Comparison of ENCODE assay signal across 15 cellular contexts in the genomic region with DNA sequence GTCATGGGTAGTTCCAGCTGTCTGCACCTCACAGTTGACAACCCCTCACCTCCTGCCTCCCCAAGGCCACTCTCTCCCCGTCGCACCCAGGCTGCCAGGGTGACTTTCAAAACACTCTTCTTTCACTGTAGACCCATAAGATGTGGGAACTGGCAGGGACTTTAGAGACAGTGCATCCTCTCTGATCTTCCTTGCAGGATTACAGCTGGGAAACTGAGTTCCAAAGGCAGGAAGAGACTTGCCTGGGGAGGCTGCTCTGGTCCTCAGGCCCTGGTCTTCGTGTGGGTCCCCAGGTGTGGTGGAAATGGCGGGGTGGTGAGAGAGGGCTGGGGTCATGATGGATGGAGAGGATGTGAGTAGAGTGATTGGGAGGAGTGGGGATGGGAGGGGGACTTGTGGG. TPM values are rescaled to one million over a fixed set of nuclear protein-coding genes. Genes with fewer than 3 reads are reported as not detected.
DNase-seq lines count a peak whose midpoint lies in the region; ATAC-seq and TF ChIP-seq lines count a peak whose summit lies in the region.
"Had no signal": no experiment of that assay in that cellular context is flagged by ENCODE, and none has a peak within 500 bp of the region (broad histone marks: within the 10 kb centered on the region; RNA-seq: fewer than 3 reads in every experiment).

No MANE protein-coding gene starts in this region.

- H2BK12ac ChIP-seq in neuronal stem cell (ENCODE audit: low read length) = no peak overlapping the region

- no peaks in the 10 kb centered on the region for H3K9me1 ChIP-seq in IMR-90 (ENCODE audit: insufficient read depth, low read length)

- H3K36me3 Mint-ChIP-seq in Caco-2 (ENCODE audit: insufficient read depth, unreplicated experiment) (peaks cover 36% of the 10 kb centered on the region), type B pancreatic cell (no peaks in the 10 kb centered on the region)

- no peak overlapping the region for H3K56ac ChIP-seq in IMR-90 (ENCODE audit: extremely low read depth, insufficient read depth, low read length)

- CTCF ChIA-PET in Caco-2 (lab: Charles Lee) (no interaction called here), IMR-90 (lab: Yijun Ruan, JAX) (no interaction called here)

- H3K9me3 ChIP-seq in Caco-2 = peaks cover 21% of the 10 kb centered on the region
- H3K9me3 ChIP-seq in IMR-90 (ENCODE audit: control insufficient read depth, insufficient read depth, low read length) = no peaks in the 10 kb centered on the region
- H3K9me3 ChIP-seq in neuronal stem cell (replicated peaks in 1 of 2; ENCODE audit: control insufficient read depth in 2 of 2, insufficient read depth in 1 of 2, low read depth in 1 of 2, low read length in 2 of 2) = peaks cover 5 to 14% of the 10 kb centered on the region in 2 donors

- H2AK9ac ChIP-seq in IMR-90 (replicated peaks; ENCODE audit: low read depth, low read length, poor library complexity) = peak overlapping the region; percentile 70

- H2BK5ac ChIP-seq in IMR-90 (ENCODE audit: low read depth, low read length, poor library complexity, severe bottlenecking) (no peak overlapping the region), neuronal stem cell (ENCODE audit: low read length) (no peak overlapping the region)

- H3K4me3 ChIP-seq in Caco-2 (ENCODE audit: low read depth, low read length) (no peak overlapping the region), IMR-90 (ENCODE audit: insufficient read depth, low read depth, low read length) (no peak overlapping the region), neuronal stem cell (ENCODE audit: low read length in 2 of 2) (peak overlapping the region in 1 of 2 donors; percentile 12)
- H3K4me3 ChIP-seq: GM12878, GM23338 had no signal

- H3K27me3 Mint-ChIP-seq in Caco-2 (ENCODE audit: insufficient read depth, unreplicated experiment) (no peaks in the 10 kb centered on the region), type B pancreatic cell (peaks cover 3% of the 10 kb centered on the region)

- POLR2A ChIA-PET in Caco-2 (lab: Charles Lee) (no interaction called here), IMR-90 (lab: Charles Lee; ENCODE audit: unreplicated experiment) (no interaction called here)

- H4K8ac ChIP-seq in IMR-90 (ENCODE audit: low read depth in 2 of 2, low read length in 2 of 2) (no peak overlapping the region), neuronal stem cell (ENCODE audit: low read depth, low read length) (no peak overlapping the region)

- no peak overlapping the region for H4K5ac ChIP-seq in IMR-90 (ENCODE audit: low read depth, low read length)

- H3K79me1 ChIP-seq in IMR-90 (ENCODE audit: low read depth in 1 of 2, low read length in 2 of 2) (no peaks in the 10 kb centered on the region), neuronal stem cell (ENCODE audit: low read depth, low read length) (no peaks in the 10 kb centered on the region)

- H3K4me1 ChIP-seq in Caco-2 (peaks cover 16% of the 10 kb centered on the region), IMR-90 (ENCODE audit: control insufficient read depth, insufficient read depth, low read length) (no peaks in the 10 kb centered on the region), neuronal stem cell (ENCODE audit: control insufficient read depth in 2 of 2, insufficient read depth in 1 of 2, low read depth in 1 of 2, low read length in 2 of 2) (peaks cover 0 to 2% of the 10 kb centered on the region in 2 donors)

- H3K4ac ChIP-seq in IMR-90 (ENCODE audit: low read depth, low read length) (no peak overlapping the region), neuronal stem cell (ENCODE audit: low read length) (no peak overlapping the region)

- intact Hi-C loops in Caco-2 (cut with micrococcal nuclease; ENCODE audit: unreplicated experiment) = no loop called here
- intact Hi-C loops in IMR-90 (cut with micrococcal nuclease) = no loop called here

- no peak overlapping the region for H3K9ac ChIP-seq in IMR-90 (ENCODE audit: low read depth, low read length)
- H3K9ac ChIP-seq in neuronal stem cell (ENCODE audit: low read depth, low read length, poor library complexity) = no peak overlapping the region

- H3K36me3 ChIP-seq in Caco-2 (ENCODE audit: control insufficient read depth, insufficient read depth, low read length) = no peaks in the 10 kb centered on the region; the same call in 1 of the 2 replicates
- no peaks in the 10 kb centered on the region for H3K36me3 ChIP-seq in IMR-90 (ENCODE audit: control insufficient read depth, insufficient read depth, low read length)
- H3K36me3 ChIP-seq in neuronal stem cell (replicated peaks in 1 of 2; ENCODE audit: control insufficient read depth in 2 of 2, insufficient read depth in 2 of 2, low read length in 2 of 2) = no peaks in the 10 kb centered on the region

- BruUV-seq in Caco-2 (replicated peaks; lab: Mats Ljungman, UMichigan) = no TSS peak
- BruUV-seq in IMR-90 (replicated peaks; lab: Mats Ljungman, UMichigan) = no TSS peak

- no CpG with 5 or more reads among the region's 4 CpGs for WGBS in IMR-90 (ENCODE audit: extremely low coverage in 2 of 2, insufficient read length in 1 of 2), 2 experiments
- WGBS in neuronal stem cell (ENCODE audit: extremely low coverage in 2 of 2, insufficient read length in 2 of 2, insufficient replicate concordance in 1 of 2), 2 donors = no CpG with 5 or more reads among the region's 4 CpGs

- H2BK15ac ChIP-seq in IMR-90 (ENCODE audit: low read depth, low read length) = no peak overlapping the region
- H2BK15ac ChIP-seq in neuronal stem cell (ENCODE audit: low read length) = no peak overlapping the region

- no peak overlapping the region for H3K23ac ChIP-seq in IMR-90 (ENCODE audit: low read depth, low read length)
- no peak overlapping the region for H3K23ac ChIP-seq in neuronal stem cell (ENCODE audit: low read depth, low read length, poor library complexity)

- peak overlapping the region; percentile 33 for H3K27ac Mint-ChIP-seq in Caco-2 (ENCODE audit: unreplicated experiment)
- no peak overlapping the region for H3K27ac Mint-ChIP-seq in type B pancreatic cell
- H3K27ac Mint-ChIP-seq: B cell; CD4-positive, alpha-beta T cell; GM23338 had no signal

- TF ChIP-seq POLR2A in IMR-90 (IDR thresholded peaks at IDR 0.05; ENCODE audit: low read depth, low read length) = no peak

- no peaks in the 10 kb centered on the region for H3K27me3 ChIP-seq in Caco-2 (replicated peaks; ENCODE audit: control insufficient read depth, insufficient read depth, low read length)
- no peaks in the 10 kb centered on the region for H3K27me3 ChIP-seq in IMR-90 (ENCODE audit: control insufficient read depth, insufficient read depth, low read length)
- peaks cover 0 to under 1% (median 0%) of the 10 kb centered on the region in 3 experiments for H3K27me3 ChIP-seq in neuronal stem cell (ENCODE audit: control insufficient read depth in 3 of 3, insufficient read depth in 3 of 3, low read depth in 1 of 3, low read length in 3 of 3)

- TF ChIP-seq CTCF in Caco-2 (IDR thresholded peaks at IDR 0.05; ENCODE audit: insufficient read depth in 1 of 2, low read depth in 1 of 2, low read length in 1 of 2, severe bottlenecking in 1 of 2, unreplicated experiment in 1 of 2) = no peak
- no peak for TF ChIP-seq CTCF in IMR-90 (conservative IDR thresholded peaks at IDR 0.05; ENCODE audit: low read depth, low read length)
- TF ChIP-seq CTCF in type B pancreatic cell (conservative IDR thresholded peaks at IDR 0.05) = no peak

- no peak for ATAC-seq in IMR-90 (ENCODE audit: low read depth)
- ATAC-seq in HG02763 (IDR thresholded peaks at IDR 0.05; ENCODE audit: unreplicated experiment) = no peak
- ATAC-seq: GM12878, GM23338 had no signal

- H3K18ac ChIP-seq in IMR-90 (ENCODE audit: low read depth, low read length) (no peak overlapping the region), neuronal stem cell (ENCODE audit: low read length) (no peak overlapping the region)

- H3K4me1 Mint-ChIP-seq in Caco-2 (ENCODE audit: low read depth, unreplicated experiment) (peaks cover 10% of the 10 kb centered on the region), type B pancreatic cell (ENCODE audit: unreplicated experiment) (peaks cover 9% of the 10 kb centered on the region)
- H3K4me1 Mint-ChIP-seq: B cell, GM23338 had no signal

- no peak overlapping the region for H2BK120ac ChIP-seq in IMR-90 (ENCODE audit: low read depth, low read length)
- no peak overlapping the region for H2BK120ac ChIP-seq in neuronal stem cell (ENCODE audit: low read depth, low read length)

- H3K14ac ChIP-seq in IMR-90 (replicated peaks; ENCODE audit: low read depth, low read length) = no peak overlapping the region
- peak overlapping the region; percentile 42 for H3K14ac ChIP-seq in neuronal stem cell (ENCODE audit: low read length)

- H2BK20ac ChIP-seq in IMR-90 (ENCODE audit: low read depth, low read length) = no peak overlapping the region

- DNase-seq in Caco-2 (peak in 1 of 2 experiments; percentile 15), IMR-90 (no peak), neuronal stem cell (ENCODE audit: low spot score) (no peak), type B pancreatic cell (ENCODE audit: extremely low spot score, unreplicated experiment) (peak; percentile 49), NCI-H2029 treated with DMSO at 0.1 percent for 48 hours (lab: John Stamatoyannopoulos, UW) (no peak), SW 1271 (lab: John Stamatoyannopoulos, UW) (no peak)
- DNase-seq: C1 segment of cervical spinal cord, DMS79, H7 had no signal

- H3K4me2 ChIP-seq in IMR-90 (ENCODE audit: low read depth, low read length) (no peak overlapping the region), neuronal stem cell (ENCODE audit: insufficient read depth, low read length, poor library complexity, severe bottlenecking) (no peak overlapping the region)
- H3K4me2 ChIP-seq: GM23338 had no signal

- H3K4me3 Mint-ChIP-seq in Caco-2 (ENCODE audit: unreplicated experiment) (no peak overlapping the region), type B pancreatic cell (no peak overlapping the region)
- H3K4me3 Mint-ChIP-seq: B cell; CD4-positive, alpha-beta T cell; GM23338 had no signal

- in situ Hi-C loops in IMR-90 (cut with MboI; ENCODE audit: low sequenced_read_pairs) = no loop called here

- H3K27ac ChIP-seq in IMR-90 (ENCODE audit: insufficient read depth, low read length) (no peak overlapping the region), neuronal stem cell (replicated peaks; ENCODE audit: low read length) (no peak overlapping the region)

- H2AK5ac ChIP-seq in IMR-90 (ENCODE audit: low read depth, low read length) (no peak overlapping the region), neuronal stem cell (ENCODE audit: low read depth, low read length) (no peak overlapping the region)

- H4K20me1 ChIP-seq in IMR-90 (ENCODE audit: insufficient read depth, low read length) = no peaks in the 10 kb centered on the region

- H4K91ac ChIP-seq in IMR-90 (ENCODE audit: insufficient read depth, low read depth, low read length) (no peak overlapping the region), neuronal stem cell (ENCODE audit: low read depth, low read length, poor library complexity) (no peak overlapping the region)

- no peak overlapping the region for H2AFZ ChIP-seq in IMR-90 (replicated peaks; ENCODE audit: low read length, poor library complexity)
- no peak overlapping the region for H2AFZ ChIP-seq in neuronal stem cell (ENCODE audit: low read length)
- H2AFZ ChIP-seq: GM23338 had no signal

- no peak for TF ChIP-seq RAD21 in IMR-90 (IDR thresholded peaks at IDR 0.05; ENCODE audit: low read length)

- H3K9me3 Mint-ChIP-seq in Caco-2 (ENCODE audit: unreplicated experiment) (peaks cover 29% of the 10 kb centered on the region), type B pancreatic cell (peaks cover 5% of the 10 kb centered on the region)

- dilution Hi-C loops in IMR-90 (cut with HindIII; ENCODE audit: low sequenced_read_pairs, unreplicated experiment) = no loop called here

RNA-seq across cellular contexts. Expression of a gene that starts 21.9 kb away (rescaled TPM):
- total RNA-seq in Caco-2 (2022) = 37.9 and 54.9 TPM in 2 replicates
- total RNA-seq in IMR-90 (2012; rRNA removed) = under 0.01 TPM in 1 of 2 replicates, not detected in the other
- not detected in 2 replicates for polyA plus RNA-seq in IMR-90 (2012; rRNA removed)
- polyA plus RNA-seq in IMR-90 (2012; cell fraction: cytosol; rRNA removed) = 0.04 TPM in 1 of 2 replicates, not detected in the other
- under 0.01 TPM in 1 of 2 replicates, not detected in the other for polyA plus RNA-seq in IMR-90 (2012; cell fraction: nucleus; rRNA removed; ENCODE audit: low replicate concordance)
- polyA plus RNA-seq in neuronal stem cell (2013, experiment 1 of 2) = 1.4 TPM
- polyA plus RNA-seq in neuronal stem cell (2013, experiment 2 of 2) = 1.7 TPM
- 33.8 and 43.2 TPM in 2 replicates for total RNA-seq in type B pancreatic cell (ENCODE audit: low replicate concordance)
- total RNA-seq: G401 had no signal

Comparison
In these comparisons a context has a peak if more than half of its experiments do, and no peak if none do; other contexts are left out.
1. RNA of a gene that starts 21.9 kb away (total RNA-seq): 37.9 to 54.9 TPM in Caco-2 and 33.8 to 43.2 TPM in type B pancreatic cell; under 0.01 TPM in IMR-90; every median in the first group is over 10 times any median in the second.